1 cellular context compared by ENCODE assay signal in genomic region chr20:23047738-23048214, GRCh38.
A peak's percentile ranks its signal among the peaks of the same experiment; 100 is the strongest.
TF ChIP-seq lines count a peak whose summit lies in the region.

No MANE protein-coding gene starts in this region.

TF ChIP-seq in A549, 52 proteins besides CTCF, POLR2A, EP300 and RAD21 (continued from another document):
- TF ChIP-seq REST (IDR thresholded peaks at IDR 0.05) (no peak), BCL3 (IDR thresholded peaks at IDR 0.05) (no peak), MAX (IDR thresholded peaks at IDR 0.05) (peak; percentile 65), CBX8 (IDR thresholded peaks at IDR 0.05) (no peak), CBX2 (IDR thresholded peaks at IDR 0.05; ENCODE audit: borderline replicate concordance, low read depth) (no peak), SMC3 (IDR thresholded peaks at IDR 0.05) (peak; percentile 58), MAFK (IDR thresholded peaks at IDR 0.05; ENCODE audit: partially characterized antibody) (no peak), TP53 (CRISPR knock-in tag; IDR thresholded peaks at IDR 0.05) (no peak)
